In the genomic region with DNA sequence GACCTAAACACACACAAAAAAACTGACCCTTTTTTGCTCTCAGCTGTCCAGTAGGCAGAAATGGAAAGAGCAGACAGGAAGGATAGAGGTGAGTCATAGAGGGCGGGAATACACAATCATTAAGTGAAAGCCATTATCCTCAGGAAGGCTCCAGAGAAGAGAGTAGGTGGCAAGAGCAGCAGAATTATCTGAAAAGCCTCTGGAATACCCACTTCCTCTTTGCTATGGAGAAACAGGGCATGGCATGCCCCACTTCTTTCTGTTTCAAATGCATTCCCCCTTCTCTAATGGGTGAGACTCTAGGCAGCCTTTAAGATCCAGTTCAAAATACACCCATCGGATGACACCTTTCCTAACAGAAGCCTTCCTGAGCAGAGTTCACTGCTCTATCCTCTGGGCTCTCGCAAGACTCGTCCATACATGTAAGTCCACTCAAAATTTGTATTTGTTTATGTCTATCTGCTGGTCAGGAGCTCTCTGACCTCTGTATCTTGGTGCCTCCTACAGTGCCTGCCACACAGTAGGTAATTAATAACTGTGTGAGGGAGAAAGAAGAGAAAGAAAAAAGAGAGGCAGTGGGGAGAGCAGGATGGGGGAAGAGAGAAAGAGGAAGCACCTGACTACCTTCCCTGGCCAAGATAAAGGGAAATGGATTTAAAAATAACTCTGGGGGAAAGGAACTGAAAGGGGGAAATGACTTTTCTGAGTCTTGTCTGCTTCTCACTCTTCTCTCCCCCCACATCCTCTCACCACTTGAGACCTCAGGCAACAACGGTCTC, we compare ENCODE assay signal across 6 cellular contexts. TPM values are rescaled to one million over a fixed set of nuclear protein-coding genes. Genes with fewer than 3 reads are reported as not detected.
DNase-seq lines count a peak whose midpoint lies in the region; TF ChIP-seq lines count a peak whose summit lies in the region.

No MANE protein-coding gene starts in this region.

- no peaks in the 10 kb centered on the region for H3K27me3 ChIP-seq in GM23248 (replicated peaks; ENCODE audit: insufficient read depth)

- DNase-seq in Daoy (ENCODE audit: low read depth) (peak; percentile 77), GM23248 (peak; percentile 83), NCI-H460 (ENCODE audit: extremely low read depth, low read depth) (peak; percentile 33), foreskin fibroblast (peak; percentile 60 to 80), cerebellar nuclear complex (lab: John Stamatoyannopoulos, UW) (no peak)
- no peak for DNase-seq in stimulated activated naive CD4-positive, alpha-beta T cell (lab: John Stamatoyannopoulos, UW)

- H3K4me2 ChIP-seq in GM23248 (ENCODE audit: unreplicated experiment) = peak overlapping the region; percentile 33

- H3K27ac ChIP-seq in GM23248 = no peak overlapping the region

- no peaks in the 10 kb centered on the region for H3K79me2 ChIP-seq in GM23248 (ENCODE audit: insufficient read depth)

- no peaks in the 10 kb centered on the region for H4K20me1 ChIP-seq in GM23248 (ENCODE audit: insufficient read depth)

- in situ Hi-C loops in GM23248 (cut with MboI) = no loop called here

- no peaks in the 10 kb centered on the region for H3K36me3 ChIP-seq in GM23248 (ENCODE audit: low read depth)

- H3K9ac ChIP-seq in GM23248 = no peak overlapping the region

- no peaks in the 10 kb centered on the region for H3K4me1 ChIP-seq in GM23248 (ENCODE audit: insufficient read depth)

- no peaks in the 10 kb centered on the region for H3F3A ChIP-seq in GM23248 (ENCODE audit: insufficient read depth)

- H3K4me3 ChIP-seq in GM23248 = no peak overlapping the region
- no peak overlapping the region for H3K4me3 ChIP-seq in foreskin fibroblast (ENCODE audit: low read depth in 1 of 2, low read length in 2 of 2)

- no peaks in the 10 kb centered on the region for H3K9me2 ChIP-seq in GM23248 (ENCODE audit: insufficient read depth)

- 58 to 61% methylated on average over 5 of the region's 5 CpGs for WGBS in GM23248 (ENCODE audit: low coverage in 1 of 2, low lambda C conversion rate in 2 of 2, missing lambda C conversion rate in 2 of 2), 2 experiments

- peak overlapping the region; percentile 78 for H2AFZ ChIP-seq in GM23248

- TF ChIP-seq CTCF in foreskin fibroblast (IDR thresholded peaks at IDR 0.05; ENCODE audit: low read depth, low read length) = no peak

- no peaks in the 10 kb centered on the region for H3K9me3 ChIP-seq in GM23248 (ENCODE audit: low read depth)

RNA-seq across cellular contexts. Expression of a gene that starts 8.5 kb away (rescaled TPM):
- total RNA-seq in Daoy (2014; rRNA removed; shearing (Covaris generic)) = not detected in 2 replicates
- total RNA-seq in GM23248 (2014; rRNA removed; shearing (Covaris generic)) = not detected in 2 replicates
- 0.05 TPM in 1 of 2 replicates, not detected in the other for polyA plus RNA-seq in GM23248 (2016; fragmentation: Nextera tagmentation; extraction: Ambion mirVana)
- not detected in 2 replicates for total RNA-seq in NCI-H460 (2014; rRNA removed; shearing (Covaris generic))
- not detected in 2 replicates for polyA plus RNA-seq in NCI-H460 (2014; cell fraction: nucleus; rRNA removed)

RNA-seq across cellular contexts. Expression of a gene that starts 14.1 kb away (rescaled TPM):
- total RNA-seq in Daoy (2014; rRNA removed; shearing (Covaris generic)) = 12.6 and 13.0 TPM in 2 replicates
- 12.9 and 18.0 TPM in 2 replicates for total RNA-seq in GM23248 (2014; rRNA removed; shearing (Covaris generic))
- 4.6 and 5.2 TPM in 2 replicates for polyA plus RNA-seq in GM23248 (2016; fragmentation: Nextera tagmentation; extraction: Ambion mirVana)
- 13.0 and 13.3 TPM in 2 replicates for total RNA-seq in NCI-H460 (2014; rRNA removed; shearing (Covaris generic))
- 25.4 and 34.3 TPM in 2 replicates for polyA plus RNA-seq in NCI-H460 (2014; cell fraction: nucleus; rRNA removed)

RNA-seq across cellular contexts. Expression of a gene that starts 27.2 kb away (rescaled TPM):
- 79.5 and 87.9 TPM in 2 replicates for total RNA-seq in Daoy (2014; rRNA removed; shearing (Covaris generic))
- 29.0 and 37.8 TPM in 2 replicates for total RNA-seq in GM23248 (2014; rRNA removed; shearing (Covaris generic))
- 24.1 and 24.2 TPM in 2 replicates for polyA plus RNA-seq in GM23248 (2016; fragmentation: Nextera tagmentation; extraction: Ambion mirVana)
- total RNA-seq in NCI-H460 (2014; rRNA removed; shearing (Covaris generic)) = 29.6 and 32.6 TPM in 2 replicates
- 74.9 and 103 TPM in 2 replicates for polyA plus RNA-seq in NCI-H460 (2014; cell fraction: nucleus; rRNA removed)

RNA-seq across cellular contexts. Expression of a gene that starts 27.6 kb away (rescaled TPM):
- 63.0 and 110 TPM in 2 replicates for total RNA-seq in Daoy (2014; rRNA removed; shearing (Covaris generic))
- total RNA-seq in GM23248 (2014; rRNA removed; shearing (Covaris generic)) = 60.6 and 89.8 TPM in 2 replicates
- polyA plus RNA-seq in GM23248 (2016; fragmentation: Nextera tagmentation; extraction: Ambion mirVana) = 124 and 129 TPM in 2 replicates
- total RNA-seq in NCI-H460 (2014; rRNA removed; shearing (Covaris generic)) = 96.7 and 151 TPM in 2 replicates
- polyA plus RNA-seq in NCI-H460 (2014; cell fraction: nucleus; rRNA removed) = 973 and 1,498 TPM in 2 replicates

RNA-seq across cellular contexts. Expression of a gene that starts 33.8 kb away (rescaled TPM):
- total RNA-seq in Daoy (2014; rRNA removed; shearing (Covaris generic)) = 19.7 and 21.0 TPM in 2 replicates
- 18.6 and 244 TPM in 2 replicates for total RNA-seq in GM23248 (2014; rRNA removed; shearing (Covaris generic))
- 21.6 and 22.1 TPM in 2 replicates for polyA plus RNA-seq in GM23248 (2016; fragmentation: Nextera tagmentation; extraction: Ambion mirVana)
- total RNA-seq in NCI-H460 (2014; rRNA removed; shearing (Covaris generic)) = 17.3 and 20.6 TPM in 2 replicates
- 43.8 and 46.6 TPM in 2 replicates for polyA plus RNA-seq in NCI-H460 (2014; cell fraction: nucleus; rRNA removed)

Comparison
In these comparisons a context has a peak if more than half of its experiments do, and no peak if none do; other contexts are left out.
1. DNase-seq: peak in Daoy (single experiment), GM23248 (single experiment), NCI-H460 (single experiment) and foreskin fibroblast (2 of 2); none in stimulated activated naive CD4-positive, alpha-beta T cell (0 of 6) and cerebellar nuclear complex (0 of 2).